17 cellular contexts compared by ENCODE assay signal in genomic region chr13:98428256-98428966, GRCh38.
"Had no signal": no experiment of that assay in that cellular context is flagged by ENCODE, and none has a peak within 500 bp of the region (broad histone marks: within the 10 kb centered on the region; RNA-seq: fewer than 3 reads in every experiment).

No MANE protein-coding gene starts in this region.

- H3K4me1 ChIP-seq: adrenal gland, uterus had no signal

- DNase-seq: activated CD4-positive, alpha-beta T cell treated with anti-CD3 and anti-CD28 coated beads, Interleukin-2, amount 10 ng/mL, durations not matched to agents 7 days and 5 days; activated CD4-positive, CD25-positive, alpha-beta regulatory T cell; activated CD8-positive, alpha-beta memory T cell treated with anti-CD3 and anti-CD28 coated beads for 24 hours; activated naive CD4-positive, alpha-beta T cell treated with anti-CD3 and anti-CD28 coated beads, Interleukin-2, amount 50 U/mL, for 16 hours; adrenal gland; effector CD4-positive, alpha-beta T cell; mesendoderm; ovary; retina; T-helper 17 cell; thyroid gland; uterus had no signal

- FAIRE-seq: colon, keratinocyte, TTC549 had no signal

- H3K27ac ChIP-seq: adrenal gland, epithelial cell of prostate, ovary, skin epidermis, thyroid gland, uterus had no signal

- H3K4me1 Mint-ChIP-seq: activated CD4-positive, alpha-beta T cell treated with anti-CD3 and anti-CD28 coated beads, Interleukin-2, amount 10 ng/mL, durations not matched to agents 7 days and 5 days had no signal

- H3K36me3 ChIP-seq: adrenal gland, ovary, uterus had no signal

- H3K27me3 Mint-ChIP-seq: activated CD4-positive, alpha-beta T cell treated with anti-CD3 and anti-CD28 coated beads, Interleukin-2, amount 10 ng/mL, durations not matched to agents 7 days and 5 days had no signal

- H3K4me3 Mint-ChIP-seq: activated CD4-positive, alpha-beta T cell treated with anti-CD3 and anti-CD28 coated beads, Interleukin-2, amount 10 ng/mL, durations not matched to agents 7 days and 5 days; T-helper 17 cell had no signal

- H3K27me3 ChIP-seq: adrenal gland, ovary, thyroid gland, uterus had no signal

- ATAC-seq: T-helper 17 cell had no signal

- H3K9me3 ChIP-seq: adrenal gland, ovary, thyroid gland, uterus had no signal

- H3K9me3 Mint-ChIP-seq: activated CD4-positive, alpha-beta T cell treated with anti-CD3 and anti-CD28 coated beads, Interleukin-2, amount 10 ng/mL, durations not matched to agents 7 days and 5 days had no signal

- H3K27ac Mint-ChIP-seq: activated CD4-positive, alpha-beta T cell treated with anti-CD3 and anti-CD28 coated beads, Interleukin-2, amount 10 ng/mL, durations not matched to agents 7 days and 5 days; T-helper 17 cell had no signal

- H3K4me3 ChIP-seq: adrenal gland, ovary, skin epidermis, thyroid gland, uterus had no signal
